Comparison of ENCODE assay signal across 1 cellular context in genomic region chr10:10626734-10627133, GRCh38.
TF ChIP-seq lines count a peak whose summit lies in the region.

No MANE protein-coding gene starts in this region.

TF ChIP-seq in H1, 55 proteins besides CTCF, POLR2A, EP300 and RAD21 (continued from another document):
- TF ChIP-seq CHD7 (IDR thresholded peaks at IDR 0.05; ENCODE audit: insufficient replicate concordance, low read length) (no peak), BACH1 (IDR thresholded peaks at IDR 0.05; ENCODE audit: low read length) (no peak)
